Comparison of ENCODE assay signal across 16 cellular contexts in genomic region chr9:22342489-22343217, GRCh38.
DNase-seq lines count a peak whose midpoint lies in the region; ATAC-seq and TF ChIP-seq lines count a peak whose summit lies in the region.
"Had no signal": no experiment of that assay in that cellular context is flagged by ENCODE, and none has a peak within 500 bp of the region (broad histone marks: within the 10 kb centered on the region; RNA-seq: fewer than 3 reads in every experiment).

No MANE protein-coding gene starts in this region.

- peak overlapping the region; percentile 4 for H3K4me3 ChIP-seq in skeletal muscle satellite cell (ENCODE audit: low read length)
- H3K4me3 ChIP-seq in effector memory CD4-positive, alpha-beta T cell (ENCODE audit: insufficient read depth, low read depth, low read length, poor library complexity, severe bottlenecking): no peak overlapping the region
- H3K4me3 ChIP-seq: left ventricle myocardium inferior, testis had no signal

- ATAC-seq in HG02571 (IDR thresholded peaks at IDR 0.05; ENCODE audit: unreplicated experiment) (no peak), SK-N-SH treated with all-trans-retinoic acid at 6 μM for 48 hours (no peak)
- ATAC-seq: esophagus mucosa had no signal

- H3K27me3 ChIP-seq in skeletal muscle satellite cell (ENCODE audit: control insufficient read depth, insufficient read depth, low read length): no peaks in the 10 kb centered on the region
- no peaks in the 10 kb centered on the region for H3K27me3 ChIP-seq in effector memory CD4-positive, alpha-beta T cell (replicated peaks; ENCODE audit: control insufficient read depth, insufficient read depth, low read length, poor library complexity, severe bottlenecking)
- H3K27me3 ChIP-seq: testis had no signal

- H3K36me3 ChIP-seq in skeletal muscle satellite cell (ENCODE audit: insufficient read depth, low read length): no peaks in the 10 kb centered on the region
- H3K36me3 ChIP-seq in effector memory CD4-positive, alpha-beta T cell (ENCODE audit: control insufficient read depth, insufficient read depth, low read length): no peaks in the 10 kb centered on the region
- H3K36me3 ChIP-seq: left ventricle myocardium inferior had no signal

- H3K9ac ChIP-seq in skeletal muscle satellite cell (ENCODE audit: low read depth, low read length): peak overlapping the region; percentile 37

- H3K9me3 ChIP-seq in skeletal muscle satellite cell (replicated peaks; ENCODE audit: low read length): no peaks in the 10 kb centered on the region
- H3K9me3 ChIP-seq in effector memory CD4-positive, alpha-beta T cell (ENCODE audit: control insufficient read depth, low read length): no peaks in the 10 kb centered on the region
- H3K9me3 ChIP-seq: left ventricle myocardium inferior, testis had no signal

- DNase-seq in NCI-H82 (lab: John Stamatoyannopoulos, UW) (peak; percentile 65), NCI-H82 treated with DMSO at 0.1 percent for 48 hours (lab: John Stamatoyannopoulos, UW; ENCODE audit: unreplicated experiment) (no peak), amniotic stem cell (lab: John Stamatoyannopoulos, UW) (peak; percentile 11), foreskin melanocyte (peak; percentile 40)
- DNase-seq in effector memory CD4-positive, alpha-beta T cell: no peak
- DNase-seq: activated CD8-positive, alpha-beta memory T cell treated with anti-CD3 and anti-CD28 coated beads, Interleukin-2, amount 50 U/mL, for 4 hours; anterior cingulate cortex; DND-41; left ventricle myocardium inferior; NCI-H1417 treated with DMSO at 0.1 percent for 48 hours; OCI-M1; testis had no signal

- no peak overlapping the region for H3K27ac ChIP-seq in effector memory CD4-positive, alpha-beta T cell (ENCODE audit: insufficient read depth, low read length, poor library complexity, severe bottlenecking)
- H3K27ac ChIP-seq: left ventricle myocardium inferior, testis had no signal

- peak overlapping the region; percentile 65 for H3K4me2 ChIP-seq in skeletal muscle satellite cell (ENCODE audit: low read length)

- peaks cover 29% of the 10 kb centered on the region for H3K4me1 ChIP-seq in skeletal muscle satellite cell (ENCODE audit: control insufficient read depth, insufficient read depth, low read length)
- no peaks in the 10 kb centered on the region for H3K4me1 ChIP-seq in effector memory CD4-positive, alpha-beta T cell (ENCODE audit: control insufficient read depth, insufficient read depth, low read length, poor library complexity, severe bottlenecking)
- H3K4me1 ChIP-seq: left ventricle myocardium inferior, testis had no signal

TF ChIP-seq in SK-N-SH treated with all-trans-retinoic acid at 6 μM for 48 hours, 23 proteins besides CTCF, POLR2A, EP300 and RAD21:
- TF ChIP-seq ARNTL (CRISPR knock-in tag; IDR thresholded peaks at IDR 0.05; ENCODE audit: borderline replicate concordance, low read depth) (no peak), POU6F1 (CRISPR knock-in tag; IDR thresholded peaks at IDR 0.05; ENCODE audit: borderline replicate concordance, low read depth) (no peak), PATZ1 (CRISPR knock-in tag; IDR thresholded peaks at IDR 0.05; ENCODE audit: borderline replicate concordance) (no peak), ZFP30 (CRISPR knock-in tag; IDR thresholded peaks at IDR 0.05) (no peak)

Comparison
In these comparisons a context has a peak if more than half of its experiments do, and no peak if none do; other contexts are left out.
1. DNase-seq: peak in NCI-H82 (single experiment), amniotic stem cell (single experiment) and foreskin melanocyte (single experiment); none in NCI-H82 treated with DMSO at 0.1 percent for 48 hours (single experiment) and effector memory CD4-positive, alpha-beta T cell (0 of 3).